ENCODE assay signal across 1 cellular context in the genomic region with DNA sequence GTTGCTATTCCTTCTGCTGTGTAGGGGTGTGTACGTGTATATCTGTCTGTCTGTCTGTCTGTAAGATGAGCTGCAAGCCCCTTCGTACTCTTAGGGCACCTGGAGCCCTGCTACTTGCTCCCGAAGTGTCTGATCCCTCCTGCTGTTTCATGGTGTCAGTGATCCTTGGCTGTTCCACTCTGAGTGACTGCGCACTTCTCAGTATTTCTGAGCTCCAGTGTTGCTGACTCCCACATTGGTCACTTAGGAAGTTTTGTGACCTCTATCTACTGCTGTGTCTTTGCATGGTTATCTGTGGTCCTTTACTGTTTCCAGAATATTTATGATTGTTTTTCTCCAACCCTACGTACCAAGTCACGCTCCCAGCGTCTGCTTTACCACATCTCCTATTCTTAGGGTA.
TF ChIP-seq lines count a peak whose summit lies in the region.

No MANE protein-coding gene starts in this region.

TF ChIP-seq in K562, 482 proteins besides CTCF, POLR2A, EP300 and RAD21:
- TF ChIP-seq MAFF (IDR thresholded peaks at IDR 0.05; ENCODE audit: low read length) (peak; percentile 53; the same call in 1 of the 2 replicates), ELF4 (CRISPR knock-in tag; IDR thresholded peaks at IDR 0.05) (0 out of 2 replicates have a peak, but pooled peaks have one; percentile 35), NRF1 (conservative IDR thresholded peaks at IDR 0.05 in 1 of 2, IDR thresholded peaks at IDR 0.05 in 1 of 2) (0 out of 4 replicates have a peak, but pooled peaks of 1 of the 2 experiments have one; percentile 22), BACH1 (tag; IDR thresholded peaks at IDR 0.05) (peak; percentile 69; the same call in 1 of the 2 replicates), ZNF316 (IDR thresholded peaks at IDR 0.05) (peak; percentile 76), NFE2 (IDR thresholded peaks at IDR 0.05; ENCODE audit: low read depth) (peak; percentile 80), ZBTB17 (CRISPR knock-in tag; IDR thresholded peaks at IDR 0.05) (0 out of 2 replicates have a peak, but pooled peaks have one; percentile 60), ZFP36 (IDR thresholded peaks at IDR 0.05; ENCODE audit: low read depth, low read length, partially characterized antibody) (peak; percentile 14), ZNF830 (CRISPR knock-in tag; IDR thresholded peaks at IDR 0.05) (no peak), PBX2 (CRISPR knock-in tag; IDR thresholded peaks at IDR 0.05; ENCODE audit: low read depth) (no peak), PBX2 (tag; conservative IDR thresholded peaks at IDR 0.05; ENCODE audit: low read depth) (0 out of 2 replicates have a peak, but pooled peaks have one; percentile 7), C11orf30 (IDR thresholded peaks at IDR 0.05; ENCODE audit: low read depth) (peak; percentile 57; the same call in 1 of the 2 replicates), CBFB (CRISPR knock-in tag; IDR thresholded peaks at IDR 0.05) (no peak), MAFK (IDR thresholded peaks at IDR 0.05; ENCODE audit: low read length) (peak; percentile 55; the same call in 1 of the 2 replicates), MAFG (tag; conservative IDR thresholded peaks at IDR 0.05) (peak; percentile 89), RNF2 (IDR thresholded peaks at IDR 0.05) (no peak), ZFX (CRISPR knock-in tag; IDR thresholded peaks at IDR 0.05) (no peak)
TF ChIP-seq in K562: peak in this region for 12.
